8 cellular contexts compared by ENCODE assay signal in the genomic region with DNA sequence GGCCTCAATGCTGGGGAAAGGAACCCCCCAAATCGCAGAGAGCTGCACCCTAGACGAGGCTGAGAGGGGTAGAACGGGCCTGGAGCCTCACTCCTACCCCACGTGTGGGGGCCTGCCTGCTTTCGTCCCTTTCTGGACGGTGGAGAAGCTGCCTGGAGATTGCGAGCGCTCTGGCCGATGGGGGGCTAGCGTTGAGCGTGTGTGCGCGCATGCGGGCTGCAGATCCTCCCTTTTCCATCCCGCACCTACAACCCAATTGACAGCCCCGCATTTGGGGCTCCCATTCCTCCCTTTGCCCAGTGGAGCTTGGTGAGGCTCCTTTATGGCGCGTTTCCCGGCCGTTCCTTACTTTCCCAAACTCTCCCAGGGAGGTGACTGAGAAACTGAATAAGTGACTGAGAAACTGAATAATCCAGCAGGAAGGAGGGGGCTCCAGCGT. TPM values are rescaled to one million over a fixed set of nuclear protein-coding genes. Genes with fewer than 3 reads are reported as not detected.
DNase-seq lines count a peak whose midpoint lies in the region; ATAC-seq and TF ChIP-seq lines count a peak whose summit lies in the region.

No MANE protein-coding gene starts in this region.

- peak overlapping the region; percentile 83 to 97 (median 91) for H3K4me2 ChIP-seq in BLaER1 treated with 17β-estradiol and CSF1 and Interleukin-3, amounts not matched to agents 10 nM and 100 nM

- H3K27me3 Mint-ChIP-seq in chondrocyte (ENCODE audit: low read depth) = no peaks in the 10 kb centered on the region

- peaks cover 0 to 6% (median 1%) of the 10 kb centered on the region in 11 experiments; a peak in 13 of 22 replicates for H3K36me3 ChIP-seq in BLaER1 treated with 17β-estradiol and CSF1 and Interleukin-3, amounts not matched to agents 10 nM and 100 nM
- peaks cover 12 to 15% of the 10 kb centered on the region in 2 donors for H3K36me3 ChIP-seq in mucosa of rectum (ENCODE audit: control insufficient read depth in 2 of 2, insufficient read depth in 2 of 2, low read length in 2 of 2)

- no peaks in the 10 kb centered on the region for H3K27me3 ChIP-seq in BLaER1 treated with 17β-estradiol and CSF1 and Interleukin-3, amounts not matched to agents 10 nM and 100 nM
- no peaks in the 10 kb centered on the region for H3K27me3 ChIP-seq in mucosa of rectum (ENCODE audit: control insufficient read depth in 2 of 2, insufficient read depth in 2 of 2, low read length in 2 of 2)

- peaks cover 17% of the 10 kb centered on the region for H3K4me1 Mint-ChIP-seq in chondrocyte (ENCODE audit: low read depth)

- peak overlapping the region; percentile 55 to 70 (median 62) for H3K4me3 ChIP-seq in BLaER1 treated with 17β-estradiol and CSF1 and Interleukin-3, amounts not matched to agents 10 nM and 100 nM
- peak overlapping the region; percentile 69 to 83 for H3K4me3 ChIP-seq in mucosa of rectum (ENCODE audit: low read length in 2 of 2)

- peaks cover 0 to 27% (median 0%) of the 10 kb centered on the region in 11 experiments; a peak in 6 of 22 replicates for H4K20me1 ChIP-seq in BLaER1 treated with 17β-estradiol and CSF1 and Interleukin-3, amounts not matched to agents 10 nM and 100 nM

- ATAC-seq in GM21423 (IDR thresholded peaks at IDR 0.05; ENCODE audit: unreplicated experiment) = no peak

- peak overlapping the region in 10 of 11 experiments; percentile 58 to 87 (median 81); a peak in 20 of 22 replicates for H3K27ac ChIP-seq in BLaER1 treated with 17β-estradiol and CSF1 and Interleukin-3, amounts not matched to agents 10 nM and 100 nM
- peak overlapping the region; percentile 92 to 96 for H3K27ac ChIP-seq in mucosa of rectum (ENCODE audit: low read depth in 2 of 2, low read length in 2 of 2)

- no peak for TF ChIP-seq CTCF in chondrocyte (IDR thresholded peaks at IDR 0.05)

- H3K9me3 Mint-ChIP-seq in chondrocyte (ENCODE audit: low read depth) = no peaks in the 10 kb centered on the region

- H3K4me1 ChIP-seq in BLaER1 treated with 17β-estradiol and CSF1 and Interleukin-3, amounts not matched to agents 10 nM and 100 nM = peaks cover 43 to 72% (median 54%) of the 10 kb centered on the region in 10 experiments
- H3K4me1 ChIP-seq in mucosa of rectum (ENCODE audit: control insufficient read depth in 2 of 2, insufficient read depth in 2 of 2, low read length in 2 of 2) = peaks cover 28 to 39% of the 10 kb centered on the region in 2 donors

- peak overlapping the region; percentile 69 to 82 (median 77); a peak in 21 of 22 replicates for H3K9ac ChIP-seq in BLaER1 treated with 17β-estradiol and CSF1 and Interleukin-3, amounts not matched to agents 10 nM and 100 nM
- H3K9ac ChIP-seq in mucosa of rectum (ENCODE audit: low read depth in 1 of 2, low read length in 2 of 2) = peak overlapping the region; percentile 87 to 95

- DNase-seq in HuH-7 (ENCODE audit: low spot score) (peak; percentile 56), chondrocyte (ENCODE audit: low spot score) (no peak), mesenteric fat pad (ENCODE audit: low spot score) (no peak), GDM1 (lab: John Stamatoyannopoulos, UW) (no peak), ureter (ENCODE audit: low spot score) (no peak)

- peaks cover 0 to 16% (median 7%) of the 10 kb centered on the region in 11 experiments; a peak in 13 of 22 replicates for H3K9me3 ChIP-seq in BLaER1 treated with 17β-estradiol and CSF1 and Interleukin-3, amounts not matched to agents 10 nM and 100 nM (replicated peaks in 1 of 11)
- no peaks in the 10 kb centered on the region for H3K9me3 ChIP-seq in mucosa of rectum (ENCODE audit: control insufficient read depth in 2 of 2, low read length in 2 of 2)

- H3K27ac Mint-ChIP-seq in chondrocyte (ENCODE audit: unreplicated experiment) = peak overlapping the region; percentile 96

- peak overlapping the region; percentile 82 for H3K4me3 Mint-ChIP-seq in chondrocyte (ENCODE audit: unreplicated experiment)

- no peaks in the 10 kb centered on the region for H3K36me3 Mint-ChIP-seq in chondrocyte (ENCODE audit: low read depth)

RNA-seq across cellular contexts. Expression of a gene that starts 0.9 kb away (rescaled TPM):
- total RNA-seq in chondrocyte (0.42 to 0.44 TPM in 2 of 3 replicates, not detected in the other), mesenteric fat pad (0.71 TPM), ureter (127 TPM)

RNA-seq across cellular contexts. Expression of a gene that starts 8.3 kb away (rescaled TPM):
- total RNA-seq in chondrocyte (24.5 to 29.6 TPM (median 28.0 TPM) in 3 replicates), mesenteric fat pad (40.2 TPM), ureter (15.9 TPM)

RNA-seq across cellular contexts. Expression of a gene that starts 27.5 kb away (rescaled TPM):
- total RNA-seq in chondrocyte (49.5 to 57.3 TPM (median 55.9 TPM) in 3 replicates), mesenteric fat pad (264 TPM), ureter (29.4 TPM)

Comparison
In these comparisons a context has a peak if more than half of its experiments do, and no peak if none do; other contexts are left out.
1. RNA of a gene that starts 0.9 kb away (total RNA-seq): 127 TPM in ureter (single experiment); 0.71 TPM in mesenteric fat pad (single experiment) and 0.42 to 0.44 TPM in chondrocyte; every median in the first group is over 10 times any median in the second.